In genomic region chr3:149936812-149937230, GRCh38 we compare ENCODE assay signal across 8 cellular contexts. TPM values are rescaled to one million over a fixed set of nuclear protein-coding genes. Genes with fewer than 3 reads are reported as not detected.
A peak's percentile ranks its signal among the peaks of the same experiment; 100 is the strongest.
DNase-seq lines count a peak whose midpoint lies in the region; ATAC-seq and TF ChIP-seq lines count a peak whose summit lies in the region.

No MANE protein-coding gene starts in this region.

- TF ChIP-seq RAD21 in Ishikawa (IDR thresholded peaks at IDR 0.05; ENCODE audit: low read depth), result peak; percentile 89

- H3K4me1 Mint-ChIP-seq in CD14-positive monocyte, result peaks cover 18% of the 10 kb centered on the region
- H3K4me1 Mint-ChIP-seq in activated naive CD8-positive, alpha-beta T cell treated with anti-CD3 and anti-CD28 coated beads, Interleukin-2, amount 10 ng/mL, durations not matched to agents 7 days and 5 days, result peaks cover 7% of the 10 kb centered on the region

- DNase-seq in CD14-positive monocyte (ENCODE audit: low spot score) (no peak), GM19238 (ENCODE audit: insufficient read length, low spot score) (peak; percentile 2), RPMI7951 (ENCODE audit: low read depth) (peak; percentile 60), left ventricle myocardium superior (no peak), smooth muscle cell of the brain vasculature (ENCODE audit: low read depth, low spot score) (peak; percentile 35)
- DNase-seq in activated naive CD8-positive, alpha-beta T cell treated with anti-CD3 and anti-CD28 coated beads, Interleukin-2, amount 10 ng/mL, durations not matched to agents 7 days and 5 days, result no peak

- POLR2A ChIA-PET in activated naive CD8-positive, alpha-beta T cell treated with anti-CD3 and anti-CD28 coated beads, Interleukin-2, amount 10 ng/mL, durations not matched to agents 7 days and 5 days (lab: Charles Lee), result no interaction called here

- H3K27me3 Mint-ChIP-seq in CD14-positive monocyte (ENCODE audit: low read depth in 3 of 3), result no peaks in the 10 kb centered on the region
- H3K27me3 Mint-ChIP-seq in activated naive CD8-positive, alpha-beta T cell treated with anti-CD3 and anti-CD28 coated beads, Interleukin-2, amount 10 ng/mL, durations not matched to agents 7 days and 5 days, result no peaks in the 10 kb centered on the region

- H3K27ac Mint-ChIP-seq in CD14-positive monocyte, result peak overlapping the region in 1 of 7 donors; percentile 23
- H3K27ac Mint-ChIP-seq in activated naive CD8-positive, alpha-beta T cell treated with anti-CD3 and anti-CD28 coated beads, Interleukin-2, amount 10 ng/mL, durations not matched to agents 7 days and 5 days, result no peak overlapping the region

- TF ChIP-seq EP300 in Ishikawa (IDR thresholded peaks at IDR 0.05; ENCODE audit: borderline replicate concordance), result no peak

- H3K4me3 Mint-ChIP-seq in CD14-positive monocyte, result no peak overlapping the region
- H3K4me3 Mint-ChIP-seq in activated naive CD8-positive, alpha-beta T cell treated with anti-CD3 and anti-CD28 coated beads, Interleukin-2, amount 10 ng/mL, durations not matched to agents 7 days and 5 days, result no peak overlapping the region

- H3K9me3 Mint-ChIP-seq in CD14-positive monocyte, result peaks cover 0 to 1% (median 0%) of the 10 kb centered on the region in 7 donors
- peaks cover under 1% of the 10 kb centered on the region for H3K9me3 Mint-ChIP-seq in activated naive CD8-positive, alpha-beta T cell treated with anti-CD3 and anti-CD28 coated beads, Interleukin-2, amount 10 ng/mL, durations not matched to agents 7 days and 5 days

- ATAC-seq in activated naive CD8-positive, alpha-beta T cell treated with anti-CD3 and anti-CD28 coated beads, Interleukin-2, amount 10 ng/mL, durations not matched to agents 7 days and 5 days (ENCODE audit: low read depth), result peak; percentile 22
- ATAC-seq in left ventricle myocardium superior (peak; percentile 70), GM18520 (IDR thresholded peaks at IDR 0.05; ENCODE audit: unreplicated experiment) (no peak)

- peak; percentile 50 for TF ChIP-seq CTCF in CD14-positive monocyte (IDR thresholded peaks at IDR 0.05)

- intact Hi-C loops in CD14-positive monocyte (cut with micrococcal nuclease), result no loop called here
- intact Hi-C loops in left ventricle myocardium superior (cut with micrococcal nuclease), result no loop called here

- H3K36me3 Mint-ChIP-seq in CD14-positive monocyte, result peaks cover 59 to 74% of the 10 kb centered on the region in 2 donors
- H3K36me3 Mint-ChIP-seq in activated naive CD8-positive, alpha-beta T cell treated with anti-CD3 and anti-CD28 coated beads, Interleukin-2, amount 10 ng/mL, durations not matched to agents 7 days and 5 days, result peaks cover 27% of the 10 kb centered on the region

TF ChIP-seq in Ishikawa, 13 proteins besides CTCF, POLR2A, EP300 and RAD21:
- TF ChIP-seq EGR1 (IDR thresholded peaks at IDR 0.05) (no peak), CREB1 (IDR thresholded peaks at IDR 0.05; ENCODE audit: low read depth) (no peak), FOXM1 (IDR thresholded peaks at IDR 0.05; ENCODE audit: borderline replicate concordance, low read depth) (no peak), USF1 (IDR thresholded peaks at IDR 0.05) (no peak), TAF1 (IDR thresholded peaks at IDR 0.05; ENCODE audit: low read depth) (no peak), REST (IDR thresholded peaks at IDR 0.05; ENCODE audit: low read depth) (no peak), CEBPB (IDR thresholded peaks at IDR 0.05) (no peak), TEAD4 (IDR thresholded peaks at IDR 0.05) (no peak), MAX (IDR thresholded peaks at IDR 0.05) (no peak), TCF12 (IDR thresholded peaks at IDR 0.05; ENCODE audit: low read depth) (no peak), YY1 (IDR thresholded peaks at IDR 0.05; ENCODE audit: low read depth) (no peak), NFIC (IDR thresholded peaks at IDR 0.05) (no peak), ZBTB7A (IDR thresholded peaks at IDR 0.05; ENCODE audit: low read depth) (no peak)

RNA-seq across cellular contexts. Expression of gene PFN2, which starts 33.9 kb away (rescaled TPM):
- polyA plus RNA-seq in CD14-positive monocyte, result not detected
- total RNA-seq in RPMI7951 (2014; rRNA removed; shearing (Covaris generic)), result 281 and 309 TPM in 2 replicates
- total RNA-seq in activated naive CD8-positive, alpha-beta T cell treated with anti-CD3 and anti-CD28 coated beads, Interleukin-2, amount 10 ng/mL, durations not matched to agents 7 days and 5 days, result 1 to 10 TPM; 4.3 to 5.4 TPM
- 71.8 TPM for total RNA-seq in left ventricle myocardium superior

Comparison
In these comparisons a context has a peak if more than half of its experiments do, and no peak if none do; other contexts are left out.
1. DNase-seq: peak in GM19238 (single experiment), RPMI7951 (single experiment) and smooth muscle cell of the brain vasculature (single experiment); none in CD14-positive monocyte (single experiment), activated naive CD8-positive, alpha-beta T cell treated with anti-CD3 and anti-CD28 coated beads, Interleukin-2, amount 10 ng/mL, durations not matched to agents 7 days and 5 days (single experiment) and left ventricle myocardium superior (single experiment).
2. RNA of gene PFN2, which starts 33.9 kb away (total RNA-seq): 281 to 309 TPM in RPMI7951 and 71.8 TPM in left ventricle myocardium superior (single experiment); 4.3 to 5.4 TPM in activated naive CD8-positive, alpha-beta T cell treated with anti-CD3 and anti-CD28 coated beads, Interleukin-2, amount 10 ng/mL, durations not matched to agents 7 days and 5 days; every median in the first group is over 10 times any median in the second.